8 cellular contexts compared by ENCODE assay signal in genomic region chr19:6501740-6502648, GRCh38. TPM values are rescaled to one million over a fixed set of nuclear protein-coding genes. Genes with fewer than 3 reads are reported as not detected.
DNase-seq lines count a peak whose midpoint lies in the region; ATAC-seq, FAIRE-seq and TF ChIP-seq lines count a peak whose summit lies in the region.

TUBB4A (minus strand) TSS chr19:6502309; CDS start chr19:6502212, 97 bp downstream.

- H3K9me3 ChIP-seq in mononuclear cell (ENCODE audit: low read depth, low read length) = no peaks in the 10 kb centered on the region

- peak within 1 kb of the TSS; percentile 23 for H3K4me3 ChIP-seq in mononuclear cell (ENCODE audit: low read length)
- peak within 1 kb of the TSS; percentile 34 for H3K4me3 ChIP-seq in urinary bladder (ENCODE audit: low read depth, low read length)

- peak within 1 kb of the TSS; percentile 35 for H3K4me3 Mint-ChIP-seq in dendritic cell treated with granulocyte-macrophage colony-stimulating factor and Interleukin-4, amounts not matched to agents 40 ng/mL and 50 ng/mL, for 4 days

- H3K4me1 Mint-ChIP-seq in dendritic cell treated with granulocyte-macrophage colony-stimulating factor and Interleukin-4, amounts not matched to agents 40 ng/mL and 50 ng/mL, for 4 days (ENCODE audit: low read depth) = peaks cover 24% of the 10 kb centered on the region

- no peak within 1 kb of the TSS for H3K27ac ChIP-seq in urinary bladder (ENCODE audit: low read depth)

- WGBS in urinary bladder = under 1% methylated on average over 71 of the region's 71 CpGs

- H3K36me3 Mint-ChIP-seq in dendritic cell treated with granulocyte-macrophage colony-stimulating factor and Interleukin-4, amounts not matched to agents 40 ng/mL and 50 ng/mL, for 4 days (ENCODE audit: low read depth) = no peaks in the 10 kb centered on the region

- no peaks in the 10 kb centered on the region for H3K9me3 Mint-ChIP-seq in dendritic cell treated with granulocyte-macrophage colony-stimulating factor and Interleukin-4, amounts not matched to agents 40 ng/mL and 50 ng/mL, for 4 days

- H3K27me3 Mint-ChIP-seq in dendritic cell treated with granulocyte-macrophage colony-stimulating factor and Interleukin-4, amounts not matched to agents 40 ng/mL and 50 ng/mL, for 4 days = peaks cover 59% of the 10 kb centered on the region

- H3K4me1 ChIP-seq in mononuclear cell (ENCODE audit: insufficient read depth, low read length) = peaks cover 19% of the 10 kb centered on the region
- peaks cover 2% of the 10 kb centered on the region for H3K4me1 ChIP-seq in urinary bladder (ENCODE audit: insufficient read depth)

- H3K27me3 ChIP-seq in mononuclear cell (ENCODE audit: insufficient read depth, low read length) = peaks cover 26% of the 10 kb centered on the region

- peak; percentile 56 for FAIRE-seq in GM19239 (lab: Jason Lieb, UNC)

- ATAC-seq in SK-N-SH treated with all-trans-retinoic acid at 6 μM for 48 hours = peak; percentile 52
- ATAC-seq in HG03108 (IDR thresholded peaks at IDR 0.05; ENCODE audit: unreplicated experiment) = no peak

- DNase-seq in GM19239 (ENCODE audit: insufficient read length, low spot score) (no peak), NCI-H187 treated with DMSO at 0.1 percent for 48 hours (lab: John Stamatoyannopoulos, UW) (no peak), KG1 (lab: John Stamatoyannopoulos, UW) (no peak)

- H3K36me3 ChIP-seq in urinary bladder (ENCODE audit: insufficient read depth) = no peaks in the 10 kb centered on the region

- no peak within 1 kb of the TSS for H3K27ac Mint-ChIP-seq in dendritic cell treated with granulocyte-macrophage colony-stimulating factor and Interleukin-4, amounts not matched to agents 40 ng/mL and 50 ng/mL, for 4 days

- intact Hi-C loops in dendritic cell treated with granulocyte-macrophage colony-stimulating factor and Interleukin-4, amounts not matched to agents 40 ng/mL and 50 ng/mL, for 4 days (cut with micrococcal nuclease) = no loop called here

TF ChIP-seq in SK-N-SH treated with all-trans-retinoic acid at 6 μM for 48 hours, 23 proteins besides CTCF, POLR2A, EP300 and RAD21:
- TF ChIP-seq RARB (CRISPR knock-in tag; IDR thresholded peaks at IDR 0.05) (no peak), ZFP3 (CRISPR knock-in tag; IDR thresholded peaks at IDR 0.05) (no peak), ISL1 (CRISPR knock-in tag; IDR thresholded peaks at IDR 0.05) (no peak), GLIS3 (CRISPR knock-in tag; IDR thresholded peaks at IDR 0.05) (no peak), BACH2 (CRISPR knock-in tag; IDR thresholded peaks at IDR 0.05; ENCODE audit: borderline replicate concordance) (no peak), PATZ1 (CRISPR knock-in tag; IDR thresholded peaks at IDR 0.05; ENCODE audit: borderline replicate concordance) (no peak), OSR1 (CRISPR knock-in tag; IDR thresholded peaks at IDR 0.05) (no peak), CREB5 (CRISPR knock-in tag; IDR thresholded peaks at IDR 0.05; ENCODE audit: low read depth) (no peak), TCF4 (CRISPR knock-in tag; IDR thresholded peaks at IDR 0.05; ENCODE audit: borderline replicate concordance) (no peak), POU6F1 (CRISPR knock-in tag; IDR thresholded peaks at IDR 0.05; ENCODE audit: borderline replicate concordance, low read depth) (no peak), CSDC2 (CRISPR knock-in tag; IDR thresholded peaks at IDR 0.05) (no peak), ZFP30 (CRISPR knock-in tag; IDR thresholded peaks at IDR 0.05) (no peak), ZNF70 (CRISPR knock-in tag; IDR thresholded peaks at IDR 0.05) (no peak), CSRNP3 (CRISPR knock-in tag; IDR thresholded peaks at IDR 0.05) (no peak), ESRRG (CRISPR knock-in tag; IDR thresholded peaks at IDR 0.05) (no peak), SNAI2 (CRISPR knock-in tag; IDR thresholded peaks at IDR 0.05) (no peak), TOX (CRISPR knock-in tag; IDR thresholded peaks at IDR 0.05; ENCODE audit: borderline replicate concordance) (no peak), PPARA (CRISPR knock-in tag; IDR thresholded peaks at IDR 0.05; ENCODE audit: borderline replicate concordance) (no peak)
TF ChIP-seq in SK-N-SH treated with all-trans-retinoic acid at 6 μM for 48 hours: peak in this region for 0.

RNA-seq across cellular contexts. Expression of gene TUBB4A, which starts in this region (rescaled TPM):
- total RNA-seq in mononuclear cell (0.10 TPM), urinary bladder (2.5 TPM)
- 2.6 TPM for polyA plus RNA-seq in urinary bladder
